ENCODE assay signal across 14 cellular contexts in the genomic region with DNA sequence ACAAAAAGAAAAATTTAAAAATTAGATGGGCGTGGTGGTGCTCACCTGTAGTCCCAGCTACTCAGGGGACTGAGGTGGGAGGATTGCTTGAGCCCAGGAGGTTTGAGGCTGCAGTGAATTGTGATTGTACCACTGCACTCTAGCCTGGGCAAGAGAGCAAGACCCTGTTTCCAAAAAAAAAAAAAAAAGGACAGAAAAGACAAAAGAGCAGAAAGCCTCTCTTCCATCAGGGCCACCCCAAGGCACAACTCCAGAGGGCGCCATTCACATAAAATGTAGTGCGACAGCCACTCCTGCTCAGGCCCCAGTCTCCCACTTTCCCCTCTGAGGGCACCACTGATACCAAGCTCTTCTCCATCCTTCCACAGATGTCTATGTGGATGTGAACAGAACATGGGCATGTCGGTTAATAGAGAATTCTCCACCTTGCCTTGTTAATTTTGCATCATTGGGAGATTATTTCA. TPM values are rescaled to one million over a fixed set of nuclear protein-coding genes. Genes with fewer than 3 reads are reported as not detected.
DNase-seq lines count a peak whose midpoint lies in the region; FAIRE-seq and TF ChIP-seq lines count a peak whose summit lies in the region.
"Had no signal": no experiment of that assay in that cellular context is flagged by ENCODE, and none has a peak within 500 bp of the region (broad histone marks: within the 10 kb centered on the region; RNA-seq: fewer than 3 reads in every experiment).

No MANE protein-coding gene starts in this region.

- POLR2A ChIA-PET in OCI-LY7 (lab: Charles Lee): interaction anchor here (0.5 to 0.7 kb wide), 2 partner anchors 101 to 1161 kb away, joined by 3 read pairs; no protein-coding TSS in a partner anchor

- H3K4me1 ChIP-seq in OCI-LY7 (ENCODE audit: insufficient read depth, low read length, poor library complexity, severe bottlenecking): no peaks in the 10 kb centered on the region

- no peak for TF ChIP-seq POLR2A in H54 (IDR thresholded peaks at IDR 0.05; ENCODE audit: low read depth, low read length)

- no peaks in the 10 kb centered on the region for H3K9me3 ChIP-seq in OCI-LY7 (ENCODE audit: low read length)
- H3K9me3 ChIP-seq: neutrophil, tibial artery had no signal

- peak; percentile 12 for DNase-seq in stimulated activated CD4-positive, alpha-beta T cell treated with anti-CD3 and anti-CD28 coated beads, Interleukin-15, amount 100 ng/mL, for 24 hours
- no peak for DNase-seq in stimulated activated CD4-positive, alpha-beta T cell treated with anti-CD3 and anti-CD28 coated beads, Interleukin-2, amount 100 ng/mL, for 48 hours
- DNase-seq in OCI-LY7 (ENCODE audit: low spot score) (no peak), kidney epithelial cell (ENCODE audit: low read depth) (no peak), type B pancreatic cell (ENCODE audit: extremely low spot score, unreplicated experiment) (no peak), cerebellar cortex (ENCODE audit: low spot score) (no peak), A172 (ENCODE audit: low spot score) (no peak), H54 (ENCODE audit: insufficient read length, low spot score) (no peak)
- DNase-seq: activated CD4-positive, alpha-beta T cell treated with anti-CD3 and anti-CD28 coated beads for 1 hour; activated T-cell treated with anti-CD3 and anti-CD28 coated beads, Interleukin-2, amount 50 U/mL, for 24 hours; tibial artery had no signal

- no peaks in the 10 kb centered on the region for H3K9me3 Mint-ChIP-seq in type B pancreatic cell
- H3K9me3 Mint-ChIP-seq: activated T-cell treated with anti-CD3 and anti-CD28 coated beads, Interleukin-2, amount 50 U/mL, for 24 hours; T-cell had no signal

- FAIRE-seq in H54 (lab: Jason Lieb, UNC): no peak
- FAIRE-seq: colon had no signal

- no peak overlapping the region for H3K4me2 ChIP-seq in OCI-LY7 (ENCODE audit: low read length)

- no peaks in the 10 kb centered on the region for H3K9me2 ChIP-seq in OCI-LY7 (ENCODE audit: insufficient read depth, low read length)

- H3K79me2 ChIP-seq in OCI-LY7 (ENCODE audit: insufficient read depth, low read depth, low read length): no peaks in the 10 kb centered on the region

- peaks cover 13% of the 10 kb centered on the region for H3K36me3 Mint-ChIP-seq in type B pancreatic cell

- peaks cover 21% of the 10 kb centered on the region for H3K4me1 Mint-ChIP-seq in type B pancreatic cell (ENCODE audit: unreplicated experiment)

- CTCF ChIA-PET in OCI-LY7 (lab: Charles Lee; ENCODE audit: unreplicated experiment): no interaction called here

- H3K4me3 Mint-ChIP-seq in type B pancreatic cell: no peak overlapping the region
- H3K4me3 Mint-ChIP-seq: activated T-cell treated with anti-CD3 and anti-CD28 coated beads, Interleukin-2, amount 50 U/mL, for 24 hours; T-cell had no signal

- TF ChIP-seq CTCF in OCI-LY7 (conservative IDR thresholded peaks at IDR 0.05; ENCODE audit: low read length) (peak; percentile 44; the same call in 1 of the 2 replicates), kidney epithelial cell (IDR thresholded peaks at IDR 0.05; ENCODE audit: insufficient read depth, low read length, poor library complexity, severe bottlenecking) (peak; percentile 16), type B pancreatic cell (conservative IDR thresholded peaks at IDR 0.05) (peak; percentile 33)

- H3K27ac ChIP-seq in OCI-LY7 (ENCODE audit: low read depth, low read length, poor library complexity, severe bottlenecking): no peak overlapping the region
- H3K27ac ChIP-seq: tibial artery had no signal

- no peaks in the 10 kb centered on the region for H4K20me1 ChIP-seq in OCI-LY7 (ENCODE audit: insufficient read depth, low read length)

- BruUV-seq in OCI-LY7 (replicated peaks; lab: Mats Ljungman, UMichigan): no TSS peak

- peak overlapping the region; percentile 52 for H3K27ac Mint-ChIP-seq in type B pancreatic cell

- no peak overlapping the region for H3K4me3 ChIP-seq in OCI-LY7 (ENCODE audit: low read depth, low read length, poor library complexity, severe bottlenecking)
- no peak overlapping the region for H3K4me3 ChIP-seq in kidney epithelial cell (ENCODE audit: low read depth, low read length)
- H3K4me3 ChIP-seq: tibial artery had no signal

- no peaks in the 10 kb centered on the region for H3K27me3 Mint-ChIP-seq in type B pancreatic cell
- H3K27me3 Mint-ChIP-seq: activated T-cell treated with anti-CD3 and anti-CD28 coated beads, Interleukin-2, amount 50 U/mL, for 24 hours; T-cell had no signal

- intact Hi-C loops in OCI-LY7 (cut with micrococcal nuclease; ENCODE audit: unreplicated experiment): no loop called here

- no peak overlapping the region for H2AFZ ChIP-seq in OCI-LY7 (ENCODE audit: low read length)

- H3K27me3 ChIP-seq in kidney epithelial cell (ENCODE audit: control insufficient read depth, insufficient read depth, low read length): no peaks in the 10 kb centered on the region
- H3K27me3 ChIP-seq: neutrophil, tibial artery had no signal

- H3K36me3 ChIP-seq in OCI-LY7 (ENCODE audit: insufficient read depth, low read length): peaks cover 31% of the 10 kb centered on the region
- H3K36me3 ChIP-seq in kidney epithelial cell (ENCODE audit: control insufficient read depth, insufficient read depth, low read length): no peaks in the 10 kb centered on the region

RNA-seq across cellular contexts. Expression of a gene that starts 41.8 kb away (rescaled TPM):
- 30.2 and 37.6 TPM in 2 replicates for total RNA-seq in OCI-LY7 (2014; rRNA removed; shearing (Covaris generic))
- 56.8 and 60.2 TPM in 2 replicates for total RNA-seq in OCI-LY7 (2022)
- total RNA-seq in kidney epithelial cell: 38.1 and 53.9 TPM in 2 replicates
- total RNA-seq in type B pancreatic cell (ENCODE audit: low replicate concordance): 24.2 and 37.5 TPM in 2 replicates
- total RNA-seq in A172 (2014; rRNA removed; shearing (Covaris generic)): 28.7 and 31.7 TPM in 2 replicates
